ENCODE assay signal across 16 cellular contexts in genomic region chr7:134440067-134440466, GRCh38. TPM values are rescaled to one million over a fixed set of nuclear protein-coding genes. Genes with fewer than 3 reads are reported as not detected.
DNase-seq lines count a peak whose midpoint lies in the region; ATAC-seq lines count a peak whose summit lies in the region.
"Had no signal": no experiment of that assay in that cellular context is flagged by ENCODE, and none has a peak within 500 bp of the region (broad histone marks: within the 10 kb centered on the region; RNA-seq: fewer than 3 reads in every experiment).

No MANE protein-coding gene starts in this region.

- no peak for ATAC-seq in activated CD8-positive, alpha-beta memory T cell treated with anti-CD3 and anti-CD28 coated beads, Interleukin-2, amount 10 ng/mL, durations not matched to agents 7 days and 5 days
- ATAC-seq in Right ventricle myocardium superior (ENCODE audit: poor library complexity) (peak; percentile 56), left ventricle myocardium superior (peak; percentile 69), GM19397 (IDR thresholded peaks at IDR 0.05; ENCODE audit: unreplicated experiment) (no peak)
- ATAC-seq: HepG2 had no signal

- peaks cover 26% of the 10 kb centered on the region for H3K36me3 Mint-ChIP-seq in activated CD8-positive, alpha-beta memory T cell treated with anti-CD3 and anti-CD28 coated beads, Interleukin-2, amount 10 ng/mL, durations not matched to agents 7 days and 5 days

- intact Hi-C loops in Right ventricle myocardium superior (cut with DNase I) (no loop called here), left ventricle myocardium superior (cut with micrococcal nuclease) (no loop called here)

- H3K4me3 Mint-ChIP-seq in activated CD8-positive, alpha-beta memory T cell treated with anti-CD3 and anti-CD28 coated beads, Interleukin-2, amount 10 ng/mL, durations not matched to agents 7 days and 5 days, result no peak overlapping the region
- H3K4me3 Mint-ChIP-seq: B cell; CD4-positive, alpha-beta T cell had no signal

- no peak overlapping the region for H3K27ac Mint-ChIP-seq in activated CD8-positive, alpha-beta memory T cell treated with anti-CD3 and anti-CD28 coated beads, Interleukin-2, amount 10 ng/mL, durations not matched to agents 7 days and 5 days
- H3K27ac Mint-ChIP-seq: B cell; CD4-positive, alpha-beta T cell had no signal

- no peaks in the 10 kb centered on the region for H3K4me1 Mint-ChIP-seq in activated CD8-positive, alpha-beta memory T cell treated with anti-CD3 and anti-CD28 coated beads, Interleukin-2, amount 10 ng/mL, durations not matched to agents 7 days and 5 days
- H3K4me1 Mint-ChIP-seq: B cell had no signal

- no peaks in the 10 kb centered on the region for H3K27me3 Mint-ChIP-seq in activated CD8-positive, alpha-beta memory T cell treated with anti-CD3 and anti-CD28 coated beads, Interleukin-2, amount 10 ng/mL, durations not matched to agents 7 days and 5 days
- H3K27me3 Mint-ChIP-seq: B cell; CD4-positive, alpha-beta T cell had no signal

- peaks cover 5% of the 10 kb centered on the region for H3K9me3 Mint-ChIP-seq in activated CD8-positive, alpha-beta memory T cell treated with anti-CD3 and anti-CD28 coated beads, Interleukin-2, amount 10 ng/mL, durations not matched to agents 7 days and 5 days (ENCODE audit: low read depth)

- DNase-seq in activated CD8-positive, alpha-beta memory T cell treated with anti-CD3 and anti-CD28 coated beads, Interleukin-2, amount 10 ng/mL, durations not matched to agents 7 days and 5 days, result peak; percentile 23
- DNase-seq in activated CD8-positive, alpha-beta memory T cell treated with anti-CD3 and anti-CD28 coated beads, Interleukin-2, amount 50 U/mL, for 48 hours, result no peak
- DNase-seq in Right ventricle myocardium superior (no peak), left ventricle myocardium superior (peak; percentile 60), 8988T (no peak), COLO829 (ENCODE audit: low spot score) (no peak), OCI-M1 (lab: John Stamatoyannopoulos, UW) (no peak)
- DNase-seq: ACHN; C1 segment of cervical spinal cord; CD4-positive, alpha-beta T cell; DMS153; DMS79 treated with DMSO at 0.1 percent for 48 hours; EL had no signal

- CTCF ChIA-PET in activated CD8-positive, alpha-beta memory T cell treated with anti-CD3 and anti-CD28 coated beads, Interleukin-2, amount 10 ng/mL, durations not matched to agents 7 days and 5 days (lab: Charles Lee), result no interaction called here

RNA-seq across cellular contexts. Expression of gene AKR1B1, which starts 18.8 kb away (rescaled TPM):
- total RNA-seq in activated CD8-positive, alpha-beta memory T cell treated with anti-CD3 and anti-CD28 coated beads, Interleukin-2, amount 10 ng/mL, durations not matched to agents 7 days and 5 days, result 100 to 1,000 TPM in 1 of 2 experiments, 10 to 100 TPM in 1; 96.2 to 113 TPM
- total RNA-seq in Right ventricle myocardium superior (208 TPM), left ventricle myocardium superior (230 TPM)

Comparison
In these comparisons a context has a peak if more than half of its experiments do, and no peak if none do; other contexts are left out.
1. DNase-seq: peak in activated CD8-positive, alpha-beta memory T cell treated with anti-CD3 and anti-CD28 coated beads, Interleukin-2, amount 10 ng/mL, durations not matched to agents 7 days and 5 days (single experiment) and left ventricle myocardium superior (single experiment); none in activated CD8-positive, alpha-beta memory T cell treated with anti-CD3 and anti-CD28 coated beads, Interleukin-2, amount 50 U/mL, for 48 hours (single experiment), Right ventricle myocardium superior (single experiment), 8988T (single experiment), COLO829 (single experiment) and OCI-M1 (single experiment).
2. ATAC-seq: peak in Right ventricle myocardium superior (single experiment) and left ventricle myocardium superior (single experiment); none in activated CD8-positive, alpha-beta memory T cell treated with anti-CD3 and anti-CD28 coated beads, Interleukin-2, amount 10 ng/mL, durations not matched to agents 7 days and 5 days (single experiment) and GM19397 (single experiment).